ENCODE assay signal across 8 cellular contexts in the genomic region with DNA sequence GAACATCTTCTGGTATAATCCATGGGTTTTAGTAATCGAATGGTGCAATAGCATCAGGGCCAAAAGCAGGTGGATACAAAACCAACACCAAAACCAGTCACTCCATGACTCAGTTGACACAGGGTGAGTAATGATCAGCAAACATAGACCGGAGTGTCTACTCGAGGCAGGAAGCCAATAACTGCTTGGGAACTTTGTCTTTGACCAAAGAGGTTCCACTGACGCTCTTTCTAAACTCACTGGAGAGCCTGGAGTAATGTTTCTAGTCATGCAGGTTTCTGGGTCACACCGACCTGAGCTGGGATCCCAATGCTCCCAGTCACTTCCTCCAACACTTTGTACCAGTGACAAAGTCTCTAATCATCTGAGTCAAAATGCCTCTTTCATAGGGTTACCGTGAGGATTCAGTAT. TPM values are rescaled to one million over a fixed set of nuclear protein-coding genes. Genes with fewer than 3 reads are reported as not detected.
DNase-seq lines count a peak whose midpoint lies in the region; ATAC-seq, FAIRE-seq and TF ChIP-seq lines count a peak whose summit lies in the region.

No MANE protein-coding gene starts in this region.

- peak; percentile 94 for FAIRE-seq in RCC 7860 (lab: Jason Lieb, UNC)

- H3K27me3 ChIP-seq in left lung = no peaks in the 10 kb centered on the region
- H3K27me3 ChIP-seq in dorsolateral prefrontal cortex = no peaks in the 10 kb centered on the region

- TF ChIP-seq CTCF in left lung (IDR thresholded peaks at IDR 0.05) = no peak
- no peak for TF ChIP-seq CTCF in dorsolateral prefrontal cortex (IDR thresholded peaks at IDR 0.05 in 54 of 56, conservative IDR thresholded peaks at IDR 0.05 in 2 of 56; ENCODE audit: low read depth in 1 of 56, partially characterized antibody in 56 of 56)

- no peaks in the 10 kb centered on the region for H3K4me1 ChIP-seq in left lung

- no peak overlapping the region for H3K4me3 ChIP-seq in left lung
- H3K4me3 ChIP-seq in dorsolateral prefrontal cortex = no peak overlapping the region

- no peaks in the 10 kb centered on the region for H3K36me3 ChIP-seq in left lung

- ATAC-seq in GM18520 (IDR thresholded peaks at IDR 0.05; ENCODE audit: unreplicated experiment) = peak; percentile 72
- ATAC-seq in HG02571 (IDR thresholded peaks at IDR 0.05; ENCODE audit: unreplicated experiment) = peak; percentile 59
- ATAC-seq in left lung = peak; percentile 97

- DNase-seq in RCC 7860 (ENCODE audit: low spot score) (peak; percentile 93), left lung (peak in 1 of 2 donors; percentile 49), CD1c-positive myeloid dendritic cell (ENCODE audit: extremely low spot score) (no peak), NCI-H1436 treated with DMSO at 0.1 percent for 48 hours (lab: John Stamatoyannopoulos, UW) (no peak), dorsolateral prefrontal cortex (no peak), Kasumi-1 (lab: John Stamatoyannopoulos, UW) (no peak)

- peaks cover 0 to 2% of the 10 kb centered on the region in 2 donors for H3K9me3 ChIP-seq in left lung

- H3K27ac ChIP-seq in left lung = no peak overlapping the region
- H3K27ac ChIP-seq in dorsolateral prefrontal cortex = no peak overlapping the region

- intact Hi-C loops in left lung (cut with DNase I) = no loop called here
- intact Hi-C loops in dorsolateral prefrontal cortex (cut with DNase I) = no loop called here

RNA-seq across cellular contexts. Expression of gene MREG, which starts 30.9 kb away (rescaled TPM):
- 10 to 100 TPM; 13.9 to 17.1 TPM for total RNA-seq in left lung
- total RNA-seq in dorsolateral prefrontal cortex = 10 to 100 TPM in 111 of 120 experiments, 1 to 10 TPM in 9; 6.1 to 26.4 (median 14.7) TPM
